ENCODE assay signal across 8 cellular contexts in genomic region chr4:158856852-158857251, GRCh38.
DNase-seq lines count a peak whose midpoint lies in the region; ATAC-seq, FAIRE-seq and TF ChIP-seq lines count a peak whose summit lies in the region.

No MANE protein-coding gene starts in this region.

- TF ChIP-seq CTCF in GM12873 (IDR thresholded peaks at IDR 0.05; ENCODE audit: insufficient read depth, low read depth, low read length, missing control alignments) (peak; percentile 52), heart left ventricle (IDR thresholded peaks at IDR 0.05) (peak; percentile 39 to 71 (median 59))
- TF ChIP-seq CTCF in activated CD8-positive, alpha-beta T cell treated with anti-CD3 and anti-CD28 coated beads for 36 hours (IDR thresholded peaks at IDR 0.05), result peak; percentile 47

- no peak overlapping the region for H3K4me3 ChIP-seq in heart left ventricle
- no peak overlapping the region for H3K4me3 ChIP-seq in effector memory CD4-positive, alpha-beta T cell (ENCODE audit: insufficient read depth, low read depth, low read length, poor library complexity, severe bottlenecking)

- H3K27ac ChIP-seq in heart left ventricle, result no peak overlapping the region
- H3K27ac ChIP-seq in effector memory CD4-positive, alpha-beta T cell (ENCODE audit: insufficient read depth, low read length, poor library complexity, severe bottlenecking), result no peak overlapping the region

- TF ChIP-seq POLR2A in heart left ventricle (IDR thresholded peaks at IDR 0.05), result no peak

- no peaks in the 10 kb centered on the region for H3K9me3 ChIP-seq in heart left ventricle
- no peaks in the 10 kb centered on the region for H3K9me3 ChIP-seq in effector memory CD4-positive, alpha-beta T cell (ENCODE audit: control insufficient read depth, low read length)

- H3K4me1 Mint-ChIP-seq in activated CD8-positive, alpha-beta T cell treated with anti-CD3 and anti-CD28 coated beads for 36 hours (ENCODE audit: low read depth), result peaks cover 2% of the 10 kb centered on the region
- H3K4me1 Mint-ChIP-seq in stimulated activated effector memory CD8-positive, alpha-beta T cell treated with anti-CD3 and anti-CD28 coated beads, Interleukin-12 subunit alpha, Interleukin-12 subunit beta, amount 100 ng/mL, for 72 hours, result no peaks in the 10 kb centered on the region

- H3K27me3 Mint-ChIP-seq in activated CD8-positive, alpha-beta T cell treated with anti-CD3 and anti-CD28 coated beads for 36 hours, result no peaks in the 10 kb centered on the region

- H3K36me3 Mint-ChIP-seq in activated CD8-positive, alpha-beta T cell treated with anti-CD3 and anti-CD28 coated beads for 36 hours (ENCODE audit: low read depth), result peaks cover 15% of the 10 kb centered on the region
- H3K36me3 Mint-ChIP-seq in stimulated activated effector memory CD8-positive, alpha-beta T cell treated with anti-CD3 and anti-CD28 coated beads, Interleukin-12 subunit alpha, Interleukin-12 subunit beta, amount 100 ng/mL, for 72 hours, result peaks cover 31% of the 10 kb centered on the region

- CTCF ChIA-PET in activated CD8-positive, alpha-beta T cell treated with anti-CD3 and anti-CD28 coated beads for 36 hours (lab: Charles Lee), result interaction anchor here (0.8 to 3.2 kb wide), 14 partner anchors 10 to 553 kb away, joined by 3 to 36 read pairs (median 3); no protein-coding TSS in a partner anchor

- peak; percentile 25 for DNase-seq in NCI-H1436 treated with DMSO at 0.1 percent for 48 hours (lab: John Stamatoyannopoulos, UW)
- DNase-seq in activated CD8-positive, alpha-beta T cell treated with anti-CD3 and anti-CD28 coated beads for 36 hours, result no peak
- DNase-seq in heart left ventricle, result no peak
- no peak for DNase-seq in stimulated activated effector memory CD8-positive, alpha-beta T cell treated with anti-CD3 and anti-CD28 coated beads, Interleukin-12 subunit alpha, Interleukin-12 subunit beta, amount 100 ng/mL, for 72 hours (ENCODE audit: low spot score in 2 of 2)
- DNase-seq in effector memory CD4-positive, alpha-beta T cell, result no peak

- POLR2A ChIA-PET in activated CD8-positive, alpha-beta T cell treated with anti-CD3 and anti-CD28 coated beads for 36 hours (lab: Charles Lee), result no interaction called here

- intact Hi-C loops in activated CD8-positive, alpha-beta T cell treated with anti-CD3 and anti-CD28 coated beads for 36 hours (cut with micrococcal nuclease), result loop anchor here (1.0 to 2.0 kb wide), 2 partner anchors 318 to 346 kb away; no protein-coding TSS in a partner anchor
- intact Hi-C loops in heart left ventricle (cut with DNase I), result loop anchor here (1.0 to 10.0 kb wide), 12 partner anchors 248 to 590 kb away; partner anchors contain the start of gene RAPGEF2 (in 1 of the 10)

- H3K9me3 Mint-ChIP-seq in activated CD8-positive, alpha-beta T cell treated with anti-CD3 and anti-CD28 coated beads for 36 hours, result no peaks in the 10 kb centered on the region
- H3K9me3 Mint-ChIP-seq in stimulated activated effector memory CD8-positive, alpha-beta T cell treated with anti-CD3 and anti-CD28 coated beads, Interleukin-12 subunit alpha, Interleukin-12 subunit beta, amount 100 ng/mL, for 72 hours, result no peaks in the 10 kb centered on the region

- 68 to 77% (median 70%) methylated on average over 2 of the region's 2 CpGs for WGBS in heart left ventricle, 4 donors

- no peak overlapping the region for H3K4me3 Mint-ChIP-seq in activated CD8-positive, alpha-beta T cell treated with anti-CD3 and anti-CD28 coated beads for 36 hours
- H3K4me3 Mint-ChIP-seq in stimulated activated effector memory CD8-positive, alpha-beta T cell treated with anti-CD3 and anti-CD28 coated beads, Interleukin-12 subunit alpha, Interleukin-12 subunit beta, amount 100 ng/mL, for 72 hours, result no peak overlapping the region

- no peaks in the 10 kb centered on the region for H3K27me3 ChIP-seq in heart left ventricle
- H3K27me3 ChIP-seq in effector memory CD4-positive, alpha-beta T cell (replicated peaks; ENCODE audit: control insufficient read depth, insufficient read depth, low read length, poor library complexity, severe bottlenecking), result no peaks in the 10 kb centered on the region

- H3K36me3 ChIP-seq in heart left ventricle, result peaks cover 2 to 88% (median 59%) of the 10 kb centered on the region in 9 donors
- H3K36me3 ChIP-seq in effector memory CD4-positive, alpha-beta T cell (ENCODE audit: control insufficient read depth, insufficient read depth, low read length), result peaks cover 6% of the 10 kb centered on the region

- peaks cover 0 to 16% (median 0%) of the 10 kb centered on the region in 12 donors for H3K4me1 ChIP-seq in heart left ventricle
- H3K4me1 ChIP-seq in effector memory CD4-positive, alpha-beta T cell (ENCODE audit: control insufficient read depth, insufficient read depth, low read length, poor library complexity, severe bottlenecking), result no peaks in the 10 kb centered on the region

- ATAC-seq in HG02759 (IDR thresholded peaks at IDR 0.05; ENCODE audit: unreplicated experiment) (peak; percentile 62), heart left ventricle (peak; percentile 18 to 68 (median 60))
- ATAC-seq in activated CD8-positive, alpha-beta T cell treated with anti-CD3 and anti-CD28 coated beads for 36 hours, result peak; percentile 69
- ATAC-seq in stimulated activated effector memory CD8-positive, alpha-beta T cell treated with anti-CD3 and anti-CD28 coated beads, Interleukin-12 subunit alpha, Interleukin-12 subunit beta, amount 100 ng/mL, for 72 hours, result peak; percentile 74

- FAIRE-seq in A204.1 (lab: Jason Lieb, UNC), result peak; percentile 95

- H3K27ac Mint-ChIP-seq in activated CD8-positive, alpha-beta T cell treated with anti-CD3 and anti-CD28 coated beads for 36 hours, result no peak overlapping the region
- no peak overlapping the region for H3K27ac Mint-ChIP-seq in stimulated activated effector memory CD8-positive, alpha-beta T cell treated with anti-CD3 and anti-CD28 coated beads, Interleukin-12 subunit alpha, Interleukin-12 subunit beta, amount 100 ng/mL, for 72 hours
